ENCODE assay signal across 1 cellular context in genomic region chr3:44761347-44762169, GRCh38.
A peak's percentile ranks its signal among the peaks of the same experiment; 100 is the strongest.
TF ChIP-seq lines count a peak whose summit lies in the region.

Gene KIAA1143 (minus strand): TSS chr3:44761619. CDS start chr3:44761602, 17 bp downstream.
Gene KIF15 (plus strand): TSS chr3:44761794. CDS start chr3:44761866, 72 bp downstream.

TF ChIP-seq in WTC11, 78 proteins besides CTCF, POLR2A, EP300 and RAD21 (continued from another document and continues in another):
- TF ChIP-seq AR (CRISPR knock-in tag; IDR thresholded peaks at IDR 0.05) (no peak), PRRX2 (CRISPR knock-in tag; IDR thresholded peaks at IDR 0.05) (no peak), E2F1 (CRISPR knock-in tag; IDR thresholded peaks at IDR 0.05) (0 out of 2 replicates have a peak, but pooled peaks have one; percentile 30), HMGXB4 (CRISPR knock-in tag; IDR thresholded peaks at IDR 0.05) (peak; percentile 95), FOXK1 (CRISPR knock-in tag; IDR thresholded peaks at IDR 0.05) (peak; percentile 84), IRF1 (CRISPR knock-in tag; IDR thresholded peaks at IDR 0.05) (no peak), ARID4B (CRISPR knock-in tag; IDR thresholded peaks at IDR 0.05; ENCODE audit: borderline replicate concordance) (peak; percentile 83), CDX4 (CRISPR knock-in tag; IDR thresholded peaks at IDR 0.05; ENCODE audit: borderline replicate concordance) (no peak), KAT7 (CRISPR knock-in tag; IDR thresholded peaks at IDR 0.05; ENCODE audit: borderline replicate concordance) (peak; percentile 94; the same call in 1 of the 2 replicates), GABPB1 (CRISPR knock-in tag; IDR thresholded peaks at IDR 0.05) (peak; percentile 64), FOXP4 (CRISPR knock-in tag; IDR thresholded peaks at IDR 0.05) (peak; percentile 73), EMX1 (CRISPR knock-in tag; IDR thresholded peaks at IDR 0.05) (no peak), GTF2I (CRISPR knock-in tag; conservative IDR thresholded peaks at IDR 0.05) (no peak), SMAD3 (CRISPR knock-in tag; IDR thresholded peaks at IDR 0.05; ENCODE audit: borderline replicate concordance) (peak; percentile 61; the same call in 1 of the 2 replicates), ZNF138 (CRISPR knock-in tag; conservative IDR thresholded peaks at IDR 0.05) (no peak), E2F5 (CRISPR knock-in tag; IDR thresholded peaks at IDR 0.05) (peak; percentile 97), ZNF263 (CRISPR knock-in tag; IDR thresholded peaks at IDR 0.05; ENCODE audit: low read depth) (no peak), SOX15 (CRISPR knock-in tag; IDR thresholded peaks at IDR 0.05) (no peak), NR2C2 (CRISPR knock-in tag; IDR thresholded peaks at IDR 0.05) (no peak), FOXJ3 (CRISPR knock-in tag; IDR thresholded peaks at IDR 0.05; ENCODE audit: borderline replicate concordance) (no peak), ERG (CRISPR knock-in tag; IDR thresholded peaks at IDR 0.05) (no peak), MAX (CRISPR knock-in tag; IDR thresholded peaks at IDR 0.05) (peak; percentile 91), ZNF232 (CRISPR knock-in tag; IDR thresholded peaks at IDR 0.05) (peak; percentile 79), ZNF532 (CRISPR knock-in tag; IDR thresholded peaks at IDR 0.05; ENCODE audit: borderline replicate concordance) (no peak), SP1 (CRISPR knock-in tag; conservative IDR thresholded peaks at IDR 0.05) (peak; percentile 99), ZNF425 (CRISPR knock-in tag; conservative IDR thresholded peaks at IDR 0.05) (no peak), FOXP1 (CRISPR knock-in tag; IDR thresholded peaks at IDR 0.05; ENCODE audit: borderline replicate concordance) (peak; percentile 89; the same call in 1 of the 2 replicates), OVOL2 (CRISPR knock-in tag; IDR thresholded peaks at IDR 0.05; ENCODE audit: borderline replicate concordance) (no peak), TEAD4 (CRISPR knock-in tag; IDR thresholded peaks at IDR 0.05) (peak; percentile 40; the same call in 1 of the 2 replicates)
